Comparison of ENCODE assay signal across 12 cellular contexts in the genomic region with DNA sequence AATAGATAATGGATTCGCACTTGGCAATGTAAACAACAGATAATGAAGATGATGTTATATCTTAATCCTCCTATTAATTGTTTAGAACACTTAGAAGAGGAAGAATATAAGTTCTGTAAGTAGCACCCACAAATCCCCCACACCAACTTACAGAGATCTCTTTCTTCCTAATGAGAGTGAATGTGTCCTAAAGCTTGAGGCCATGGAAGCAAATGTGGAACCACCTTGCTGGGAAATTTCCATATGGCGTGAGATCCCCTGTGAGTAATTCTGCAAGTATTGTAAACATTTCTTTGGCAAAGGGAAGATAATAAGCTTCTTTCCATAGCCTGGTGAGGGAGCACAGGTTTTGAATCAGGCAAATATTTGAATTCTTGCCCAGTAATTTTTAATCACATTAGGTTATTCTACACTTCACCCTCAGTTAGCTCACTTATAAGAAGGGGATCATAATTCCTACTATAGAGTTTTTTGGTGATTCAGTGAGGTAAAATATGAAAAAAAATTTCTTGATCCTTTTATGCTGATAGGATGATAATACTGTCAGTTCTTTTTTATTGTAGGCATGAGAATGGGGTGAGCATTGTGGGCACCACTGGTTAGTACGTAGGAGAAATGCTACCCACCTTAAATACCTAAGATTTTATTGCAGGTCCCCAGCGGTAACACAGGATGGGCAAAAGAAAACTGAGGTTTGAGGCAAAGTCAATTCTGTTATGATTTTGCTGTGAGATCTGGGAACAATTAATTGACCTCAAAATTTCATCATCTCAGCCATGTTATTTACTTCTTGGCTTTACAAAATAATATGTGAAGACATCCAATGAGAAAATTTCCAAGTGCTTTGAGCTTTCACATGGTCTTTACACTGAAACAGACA.
DNase-seq lines count a peak whose midpoint lies in the region; ATAC-seq and TF ChIP-seq lines count a peak whose summit lies in the region.
"Had no signal": no experiment of that assay in that cellular context is flagged by ENCODE, and none has a peak within 500 bp of the region (broad histone marks: within the 10 kb centered on the region; RNA-seq: fewer than 3 reads in every experiment).

No MANE protein-coding gene starts in this region.

- no peaks in the 10 kb centered on the region for H3K36me3 Mint-ChIP-seq in stimulated activated memory B cell treated with anti-CD40 and anti-IgM and Interleukin-4, amounts not matched to agents 10 μg/mL and 1 μg/mL and 100 μg/mL, for 72 hours
- H3K36me3 Mint-ChIP-seq: CD4-positive, alpha-beta memory T cell had no signal

- no peak for TF ChIP-seq POLR2A in suprapubic skin (IDR thresholded peaks at IDR 0.05)

- no peaks in the 10 kb centered on the region for H3K9me3 Mint-ChIP-seq in stimulated activated memory B cell treated with anti-CD40 and anti-IgM and Interleukin-4, amounts not matched to agents 10 μg/mL and 1 μg/mL and 100 μg/mL, for 72 hours
- H3K9me3 Mint-ChIP-seq: stimulated activated naive CD8-positive, alpha-beta T cell treated with anti-CD3 and anti-CD28 coated beads, Interleukin-15, Interleukin-2, amounts not matched to agents 100 ng/mL and 50 ng/mL, for 24 hours had no signal

- peaks cover 6% of the 10 kb centered on the region for H3K9me3 ChIP-seq in AG04450 (ENCODE audit: control insufficient read depth, insufficient read depth, low read length)
- no peaks in the 10 kb centered on the region for H3K9me3 ChIP-seq in hepatocyte (ENCODE audit: low read depth)
- no peaks in the 10 kb centered on the region for H3K9me3 ChIP-seq in suprapubic skin

- no peaks in the 10 kb centered on the region for H3K36me3 ChIP-seq in hepatocyte (replicated peaks; ENCODE audit: insufficient read depth, low read depth)
- no peaks in the 10 kb centered on the region for H3K36me3 ChIP-seq in suprapubic skin

- peaks cover 4% of the 10 kb centered on the region for H3K4me1 ChIP-seq in hepatocyte (ENCODE audit: insufficient read depth)
- H3K4me1 ChIP-seq in suprapubic skin = no peaks in the 10 kb centered on the region

- CTCF ChIA-PET in AG04450 (lab: Charles Lee) = interaction anchor here (0.6 to 0.7 kb wide), 2 partner anchors 35 to 318 kb away, joined by 3 read pairs; no protein-coding TSS in a partner anchor

- no peaks in the 10 kb centered on the region for H3K4me1 Mint-ChIP-seq in stimulated activated memory B cell treated with anti-CD40 and anti-IgM and Interleukin-4, amounts not matched to agents 10 μg/mL and 1 μg/mL and 100 μg/mL, for 72 hours
- H3K4me1 Mint-ChIP-seq: CD4-positive, alpha-beta memory T cell had no signal

- no peak overlapping the region for H3K4me3 Mint-ChIP-seq in stimulated activated memory B cell treated with anti-CD40 and anti-IgM and Interleukin-4, amounts not matched to agents 10 μg/mL and 1 μg/mL and 100 μg/mL, for 72 hours
- H3K4me3 Mint-ChIP-seq: CD4-positive, alpha-beta memory T cell; stimulated activated naive CD8-positive, alpha-beta T cell treated with anti-CD3 and anti-CD28 coated beads, Interleukin-15, Interleukin-2, amounts not matched to agents 100 ng/mL and 50 ng/mL, for 24 hours had no signal

- no peaks in the 10 kb centered on the region for H3K79me2 ChIP-seq in hepatocyte

- WGBS in hepatocyte (ENCODE audit: low lambda C conversion rate, missing lambda C conversion rate) = 76% methylated on average over 4 of the region's 4 CpGs
- WGBS in suprapubic skin = 63% methylated on average over 4 of the region's 4 CpGs

- H2AFZ ChIP-seq in hepatocyte = no peak overlapping the region

- H3K27me3 Mint-ChIP-seq in stimulated activated memory B cell treated with anti-CD40 and anti-IgM and Interleukin-4, amounts not matched to agents 10 μg/mL and 1 μg/mL and 100 μg/mL, for 72 hours = no peaks in the 10 kb centered on the region
- H3K27me3 Mint-ChIP-seq: CD4-positive, alpha-beta memory T cell; stimulated activated naive CD8-positive, alpha-beta T cell treated with anti-CD3 and anti-CD28 coated beads, Interleukin-15, Interleukin-2, amounts not matched to agents 100 ng/mL and 50 ng/mL, for 24 hours had no signal

- H3K4me3 ChIP-seq in AG04450 (ENCODE audit: low read depth, low read length) = no peak overlapping the region
- H3K4me3 ChIP-seq in hepatocyte = no peak overlapping the region
- no peak overlapping the region for H3K4me3 ChIP-seq in suprapubic skin

- H3K27me3 ChIP-seq in AG04450 (ENCODE audit: control insufficient read depth, insufficient read depth, low read length) = no peaks in the 10 kb centered on the region
- no peaks in the 10 kb centered on the region for H3K27me3 ChIP-seq in hepatocyte
- no peaks in the 10 kb centered on the region for H3K27me3 ChIP-seq in suprapubic skin

- H3K27ac ChIP-seq in AG04450 (ENCODE audit: low read depth, low read length) (peak overlapping the region; percentile 76), hepatocyte (peak overlapping the region; percentile 10), suprapubic skin (no peak overlapping the region)

- no peaks in the 10 kb centered on the region for H3K9me2 ChIP-seq in hepatocyte (replicated peaks; ENCODE audit: insufficient read depth)

- H3K27ac Mint-ChIP-seq in stimulated activated memory B cell treated with anti-CD40 and anti-IgM and Interleukin-4, amounts not matched to agents 10 μg/mL and 1 μg/mL and 100 μg/mL, for 72 hours = no peak overlapping the region
- H3K27ac Mint-ChIP-seq: CD4-positive, alpha-beta memory T cell; stimulated activated naive CD8-positive, alpha-beta T cell treated with anti-CD3 and anti-CD28 coated beads, Interleukin-15, Interleukin-2, amounts not matched to agents 100 ng/mL and 50 ng/mL, for 24 hours had no signal

- TF ChIP-seq EP300 in suprapubic skin (IDR thresholded peaks at IDR 0.05) = no peak

- H4K20me1 ChIP-seq in hepatocyte (ENCODE audit: insufficient read depth, poor library complexity, severe bottlenecking) = no peaks in the 10 kb centered on the region

- POLR2A ChIA-PET in AG04450 (lab: Yijun Ruan, JAX) = interaction anchor here (0.6 to 1.0 kb wide), 5 partner anchors 15 to 464 kb away, joined by 3 to 5 read pairs (median 4); no protein-coding TSS in a partner anchor

- H3K4me2 ChIP-seq in hepatocyte = no peak overlapping the region

- DNase-seq in AG04450 (ENCODE audit: low read depth, low spot score) = peak; percentile 82
- DNase-seq in HS-27A (ENCODE audit: low read depth) = peak; percentile 94
- peak; percentile 88 for DNase-seq in amniotic epithelial cell (ENCODE audit: low read depth)
- DNase-seq in hepatocyte (ENCODE audit: low spot score) = peak; percentile 12
- no peak for DNase-seq in suprapubic skin (ENCODE audit: low spot score in 2 of 2)
- no peak for DNase-seq in C1 segment of cervical spinal cord (lab: John Stamatoyannopoulos, UW)
- DNase-seq: activated T-cell treated with anti-CD3 and anti-CD28 coated beads, Interleukin-2, amount 50 U/mL, for 1 hour; CD4-positive, alpha-beta memory T cell; cerebellar nuclear complex had no signal

- ATAC-seq in stimulated activated memory B cell treated with anti-CD40 and anti-IgM and Interleukin-4, amounts not matched to agents 10 μg/mL and 1 μg/mL and 100 μg/mL, for 72 hours = no peak
- ATAC-seq in GM21529 (IDR thresholded peaks at IDR 0.05; ENCODE audit: unreplicated experiment) = no peak

- peak; percentile 20; the same call in 1 of the 2 replicates for TF ChIP-seq CTCF in AG04450 (IDR thresholded peaks at IDR 0.05; ENCODE audit: low read depth, low read length)
- TF ChIP-seq CTCF in hepatocyte (IDR thresholded peaks at IDR 0.05; ENCODE audit: poor library complexity) = no peak
- TF ChIP-seq CTCF in suprapubic skin (IDR thresholded peaks at IDR 0.05) = no peak

Comparison
In these comparisons a context has a peak if more than half of its experiments do, and no peak if none do; other contexts are left out.
1. DNase-seq: peak in AG04450 (single experiment), HS-27A (single experiment), amniotic epithelial cell (single experiment) and hepatocyte (single experiment); none in suprapubic skin (0 of 2) and C1 segment of cervical spinal cord (0 of 14).